In the genomic region with DNA sequence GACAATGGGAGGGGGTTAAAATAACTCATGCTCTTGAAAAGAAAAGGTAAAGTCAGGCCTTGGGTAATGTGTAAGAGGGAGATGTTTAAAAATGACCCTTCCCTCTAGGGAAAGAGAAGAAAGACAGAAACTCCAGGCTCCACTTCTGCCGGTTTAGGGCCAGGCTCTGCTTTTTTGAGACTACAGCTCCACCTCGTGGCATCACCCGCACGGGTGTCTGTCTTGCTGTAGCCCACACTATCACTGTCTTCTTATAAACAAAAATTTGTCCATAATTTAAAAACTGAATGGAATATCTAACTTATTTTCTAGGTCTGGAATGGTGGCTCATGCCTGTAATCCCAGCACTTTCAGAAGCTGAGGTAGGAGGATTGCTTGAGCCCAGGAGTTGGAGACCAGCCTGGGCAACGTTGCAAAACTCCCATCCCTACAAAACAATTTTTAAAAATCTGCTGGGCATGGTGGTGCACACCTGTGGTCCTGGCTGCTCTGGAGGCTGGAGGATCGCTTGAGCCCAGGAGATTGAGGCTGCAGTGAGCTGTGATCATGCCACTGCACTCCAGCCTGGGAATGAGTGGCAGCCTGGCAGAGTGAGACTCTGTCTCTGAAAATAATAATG, we compare ENCODE assay signal across 8 cellular contexts.
DNase-seq lines count a peak whose midpoint lies in the region; ATAC-seq and TF ChIP-seq lines count a peak whose summit lies in the region.

No MANE protein-coding gene starts in this region.

- H2BK15ac ChIP-seq in IMR-90 (ENCODE audit: low read depth, low read length) = no peak overlapping the region

- no peaks in the 10 kb centered on the region for H4K20me1 ChIP-seq in IMR-90 (ENCODE audit: insufficient read depth, low read length)

- intact Hi-C loops in IMR-90 (cut with micrococcal nuclease) = loop anchor here (1.0 to 10.0 kb wide), 6 partner anchors 189 to 652 kb away; partner anchors contain the start of gene USP12
- intact Hi-C loops in ovary (cut with DNase I) = loop anchor here in 1 of 4 donors (5.0 kb wide), 1 partner anchor 372 kb away; no protein-coding TSS in a partner anchor
- intact Hi-C loops in uterus (cut with DNase I; ENCODE audit: low total_unique reads) = no loop called here

- H3K56ac ChIP-seq in IMR-90 (ENCODE audit: extremely low read depth, insufficient read depth, low read length) = no peak overlapping the region

- H3K14ac ChIP-seq in IMR-90 (replicated peaks; ENCODE audit: low read depth, low read length) = no peak overlapping the region

- no peaks in the 10 kb centered on the region for H3K9me1 ChIP-seq in IMR-90 (ENCODE audit: insufficient read depth, low read length)

- peak; percentile 34 for DNase-seq in NCI-H1436 (lab: John Stamatoyannopoulos, UW)
- no peak for DNase-seq in NCI-H1436 treated with DMSO at 0.1 percent for 48 hours (lab: John Stamatoyannopoulos, UW)
- DNase-seq in IMR-90 = peak; percentile 73
- peak; percentile 65 to 74 for DNase-seq in SJCRH30
- peak; percentile 31 for DNase-seq in activated effector memory CD4-positive, alpha-beta T cell treated with Interleukin-2 at 50 U/mL for 16 hours
- DNase-seq in foreskin keratinocyte = no peak
- DNase-seq in ovary = peak; percentile 38 to 76 (median 71)
- DNase-seq in uterus = peak; percentile 45 to 67

- H4K5ac ChIP-seq in IMR-90 (ENCODE audit: low read depth, low read length) = no peak overlapping the region; the same call in 1 of the 2 replicates

- H3K36me3 ChIP-seq in IMR-90 (ENCODE audit: control insufficient read depth, insufficient read depth, low read length) (no peaks in the 10 kb centered on the region), SJCRH30 (no peaks in the 10 kb centered on the region), ovary (no peaks in the 10 kb centered on the region), uterus (no peaks in the 10 kb centered on the region)

- H3K4ac ChIP-seq in IMR-90 (ENCODE audit: low read depth, low read length) = no peak overlapping the region

- H2AK9ac ChIP-seq in IMR-90 (replicated peaks; ENCODE audit: low read depth, low read length, poor library complexity) = no peak overlapping the region

- H3K27me3 ChIP-seq in IMR-90 (ENCODE audit: control insufficient read depth, insufficient read depth, low read length) = peaks cover 4% of the 10 kb centered on the region; the same call in 1 of the 2 replicates
- H3K27me3 ChIP-seq in SJCRH30 = 0 out of 2 replicates have a peak, but pooled peaks cover 3% of the 10 kb centered on the region
- H3K27me3 ChIP-seq in foreskin keratinocyte = peaks cover 35% of the 10 kb centered on the region
- H3K27me3 ChIP-seq in ovary = no peaks in the 10 kb centered on the region
- H3K27me3 ChIP-seq in uterus = no peaks in the 10 kb centered on the region

- no peak overlapping the region for H3K4me2 ChIP-seq in IMR-90 (ENCODE audit: low read depth, low read length)

- H3K9ac ChIP-seq in IMR-90 (ENCODE audit: low read depth, low read length) = no peak overlapping the region

- TF ChIP-seq POLR2A in IMR-90 (IDR thresholded peaks at IDR 0.05; ENCODE audit: low read depth, low read length) (peak; percentile 55), ovary (IDR thresholded peaks at IDR 0.05) (no peak), uterus (IDR thresholded peaks at IDR 0.05) (no peak)

- BruUV-seq in IMR-90 (replicated peaks; lab: Mats Ljungman, UMichigan) = no TSS peak

- H4K91ac ChIP-seq in IMR-90 (ENCODE audit: insufficient read depth, low read depth, low read length) = peak overlapping the region; percentile 18; the same call in 1 of the 2 replicates

- H3K4me1 ChIP-seq in IMR-90 (ENCODE audit: control insufficient read depth, insufficient read depth, low read length) = peaks cover 10% of the 10 kb centered on the region; the same call in 1 of the 2 replicates
- no peaks in the 10 kb centered on the region for H3K4me1 ChIP-seq in SJCRH30
- H3K4me1 ChIP-seq in foreskin keratinocyte = no peaks in the 10 kb centered on the region
- H3K4me1 ChIP-seq in ovary (ENCODE audit: insufficient read depth) = no peaks in the 10 kb centered on the region
- H3K4me1 ChIP-seq in uterus = no peaks in the 10 kb centered on the region

- peak; percentile 99 for TF ChIP-seq RAD21 in IMR-90 (IDR thresholded peaks at IDR 0.05; ENCODE audit: low read length)

- peak overlapping the region; percentile 10; the same call in 1 of the 2 replicates for H2BK120ac ChIP-seq in IMR-90 (ENCODE audit: low read depth, low read length)

- no peaks in the 10 kb centered on the region for H3K79me1 ChIP-seq in IMR-90 (ENCODE audit: low read depth in 1 of 2, low read length in 2 of 2)

- in situ Hi-C loops in IMR-90 (cut with MboI; ENCODE audit: low sequenced_read_pairs) = loop anchor here (5.0 to 10.0 kb wide), 2 partner anchors 175 to 372 kb away; no protein-coding TSS in a partner anchor

- dilution Hi-C loops in IMR-90 (cut with HindIII; ENCODE audit: low sequenced_read_pairs, unreplicated experiment) = no loop called here

- POLR2A ChIA-PET in IMR-90 (lab: Charles Lee; ENCODE audit: unreplicated experiment) = no interaction called here

- TF ChIP-seq CTCF in IMR-90 (conservative IDR thresholded peaks at IDR 0.05; ENCODE audit: low read depth, low read length) (peak; percentile 96), foreskin keratinocyte (conservative IDR thresholded peaks at IDR 0.05) (peak; percentile 88), ovary (IDR thresholded peaks at IDR 0.05) (peak in 2 of 3 donors; percentile 43 to 54), uterus (IDR thresholded peaks at IDR 0.05) (peak; percentile 60 to 65 (median 62))

- no peaks in the 10 kb centered on the region for H3K9me3 ChIP-seq in IMR-90 (ENCODE audit: control insufficient read depth, insufficient read depth, low read length)
- H3K9me3 ChIP-seq in SJCRH30 (replicated peaks) = no peaks in the 10 kb centered on the region
- H3K9me3 ChIP-seq in ovary = no peaks in the 10 kb centered on the region
- H3K9me3 ChIP-seq in uterus = no peaks in the 10 kb centered on the region

- H2AK5ac ChIP-seq in IMR-90 (ENCODE audit: low read depth, low read length) = peak overlapping the region; percentile 53; the same call in 1 of the 2 replicates

- no peak overlapping the region for H3K18ac ChIP-seq in IMR-90 (ENCODE audit: low read depth, low read length)

- H3K4me3 ChIP-seq in IMR-90 (ENCODE audit: insufficient read depth, low read depth, low read length) (no peak overlapping the region), SJCRH30 (no peak overlapping the region), ovary (no peak overlapping the region), uterus (no peak overlapping the region)

- no peak overlapping the region for H2AFZ ChIP-seq in IMR-90 (replicated peaks; ENCODE audit: low read length, poor library complexity)

- no peak overlapping the region for H2BK5ac ChIP-seq in IMR-90 (ENCODE audit: low read depth, low read length, poor library complexity, severe bottlenecking)

- no peak overlapping the region for H4K8ac ChIP-seq in IMR-90 (ENCODE audit: low read depth in 2 of 2, low read length in 2 of 2)

- TF ChIP-seq EP300 in ovary (IDR thresholded peaks at IDR 0.05) = no peak

- H3K23ac ChIP-seq in IMR-90 (ENCODE audit: low read depth, low read length) = no peak overlapping the region

- peak; percentile 77 for ATAC-seq in IMR-90 (ENCODE audit: low read depth)
- ATAC-seq in foreskin keratinocyte = peak; percentile 63

- H3K27ac ChIP-seq in IMR-90 (ENCODE audit: insufficient read depth, low read length) (no peak overlapping the region), SJCRH30 (no peak overlapping the region), foreskin keratinocyte (no peak overlapping the region), ovary (no peak overlapping the region), uterus (no peak overlapping the region)

- CTCF ChIA-PET in IMR-90 (lab: Yijun Ruan, JAX) = interaction anchor here (1.1 to 4.8 kb wide), 5 partner anchors 187 to 413 kb away, joined by 3 to 52 read pairs (median 3); no protein-coding TSS in a partner anchor

- 29% methylated on average over 1 of the region's 6 CpGs; no CpG with 5 or more reads in 1 of the 2 experiments for WGBS in IMR-90 (ENCODE audit: extremely low coverage in 2 of 2, insufficient read length in 1 of 2), 2 experiments
- WGBS in ovary, 3 donors = 5 to 10% (median 7%) methylated on average over 6 of the region's 6 CpGs

- no peak overlapping the region for H2BK20ac ChIP-seq in IMR-90 (ENCODE audit: low read depth, low read length)

TF ChIP-seq in IMR-90, 13 proteins besides CTCF, POLR2A, EP300 and RAD21:
- TF ChIP-seq ELK1 (IDR thresholded peaks at IDR 0.05; ENCODE audit: borderline replicate concordance, low read depth, low read length) = no peak
- TF ChIP-seq MAFK (IDR thresholded peaks at IDR 0.05; ENCODE audit: low read depth, low read length) = no peak
- no peak for TF ChIP-seq CHD1 (IDR thresholded peaks at IDR 0.05; ENCODE audit: low read depth, low read length)
- TF ChIP-seq RCOR1 (IDR thresholded peaks at IDR 0.05; ENCODE audit: insufficient replicate concordance, low read length) = no peak
- TF ChIP-seq MAZ (IDR thresholded peaks at IDR 0.05; ENCODE audit: borderline replicate concordance, low read depth, low read length) = 0 out of 2 replicates have a peak, but pooled peaks have one; percentile 17
- TF ChIP-seq CEBPB (IDR thresholded peaks at IDR 0.05; ENCODE audit: low read depth, low read length) = no peak
- peak; percentile 100 for TF ChIP-seq SMC3 (IDR thresholded peaks at IDR 0.05; ENCODE audit: low read depth, low read length)
- no peak for TF ChIP-seq MXI1 (IDR thresholded peaks at IDR 0.05; ENCODE audit: borderline replicate concordance, low read depth, low read length)
TF ChIP-seq in IMR-90: peak in this region for 2.

Comparison
In these comparisons a context has a peak if more than half of its experiments do, and no peak if none do; other contexts are left out.
1. DNase-seq: peak in NCI-H1436 (single experiment), IMR-90 (single experiment), SJCRH30 (2 of 2), activated effector memory CD4-positive, alpha-beta T cell treated with Interleukin-2 at 50 U/mL for 16 hours (single experiment), ovary (5 of 5) and uterus (2 of 2); none in NCI-H1436 treated with DMSO at 0.1 percent for 48 hours (single experiment) and foreskin keratinocyte (0 of 2).
2. Peak in every context shown above with its lines, with median percentiles within 50 percentile points of each other: CTCF ChIP-seq.